In the genomic region with DNA sequence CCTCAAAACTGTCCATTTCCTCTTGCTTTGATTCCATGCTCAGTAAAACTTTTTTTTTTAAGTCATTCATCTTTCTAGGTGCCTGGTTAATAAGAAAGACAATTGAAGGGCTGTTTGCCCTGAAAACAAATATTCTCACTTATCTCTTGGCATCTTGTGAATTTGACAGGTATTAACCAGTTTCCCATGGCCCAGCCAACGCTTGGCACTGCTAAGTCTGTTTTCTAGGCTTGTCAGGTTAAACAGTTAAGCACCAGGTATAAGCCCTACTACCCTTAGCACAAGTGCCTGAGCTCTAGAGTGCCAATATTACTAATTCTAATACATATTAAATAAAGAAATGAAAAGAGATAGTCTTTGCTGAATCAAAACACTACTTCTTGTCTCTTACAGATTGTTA, we compare ENCODE assay signal across 28 cellular contexts.
"Had no signal": no experiment of that assay in that cellular context is flagged by ENCODE, and none has a peak within 500 bp of the region (broad histone marks: within the 10 kb centered on the region; RNA-seq: fewer than 3 reads in every experiment).

No MANE protein-coding gene starts in this region.

- H3K27ac ChIP-seq: left ventricle myocardium inferior, right atrium auricular region, skin epidermis, stomach, testis, thyroid gland, transverse colon, upper lobe of left lung, vagina had no signal

- H3K36me3 ChIP-seq: right atrium auricular region, thyroid gland, transverse colon had no signal

- FAIRE-seq: islet of Langerhans, kidney had no signal

- H3K27ac Mint-ChIP-seq: immature natural killer cell; naive thymus-derived CD4-positive, alpha-beta T cell; progenitor cell of endocrine pancreas had no signal

- H3K4me3 ChIP-seq: left ventricle myocardium inferior, lung, mucosa of descending colon, right atrium auricular region, skin epidermis, stomach, testis, thyroid gland, transverse colon, upper lobe of left lung, vagina had no signal

- H3K4me1 ChIP-seq: left ventricle myocardium inferior, right atrium auricular region, testis, transverse colon had no signal

- H3K9me3 Mint-ChIP-seq: immature natural killer cell; naive thymus-derived CD4-positive, alpha-beta T cell; natural killer cell treated with Interleukin-12 subunit alpha and Interleukin-12 subunit beta and Interleukin-15 and Interleukin-18, amount 100 ng/mL, for 72 hours; stimulated activated naive B cell treated with anti-CD40 and anti-IgM and Interleukin-4, amounts not matched to agents 10 μg/mL and 1 μg/mL and 100 μg/mL, for 72 hours had no signal

- ATAC-seq: left colon; mucosa of descending colon; naive thymus-derived CD4-positive, alpha-beta T cell; natural killer cell treated with Interleukin-12 subunit alpha and Interleukin-12 subunit beta and Interleukin-15 and Interleukin-18, amount 100 ng/mL, for 72 hours; sciatic nerve; stimulated activated naive B cell treated with anti-CD40 and anti-IgM and Interleukin-4, amounts not matched to agents 10 μg/mL and 1 μg/mL and 100 μg/mL, for 72 hours; stimulated activated naive CD8-positive, alpha-beta T cell treated with anti-CD3 and anti-CD28 coated beads, Interleukin-15, Interleukin-2, amounts not matched to agents 100 U/mL and 50 U/mL, for 24 hours had no signal

- H3K9me3 ChIP-seq: left ventricle myocardium inferior, mucosa of descending colon, right atrium auricular region, stomach, testis, thyroid gland, transverse colon, upper lobe of left lung, vagina had no signal

- H3K27me3 Mint-ChIP-seq: naive thymus-derived CD4-positive, alpha-beta T cell; natural killer cell treated with Interleukin-12 subunit alpha and Interleukin-12 subunit beta and Interleukin-15 and Interleukin-18, amount 100 ng/mL, for 72 hours; progenitor cell of endocrine pancreas; stimulated activated naive B cell treated with anti-CD40 and anti-IgM and Interleukin-4, amounts not matched to agents 10 μg/mL and 1 μg/mL and 100 μg/mL, for 72 hours had no signal

- DNase-seq: hypothalamus; immature natural killer cell; kidney; left colon; left ventricle myocardium inferior; midbrain; mucosa of descending colon; naive thymus-derived CD4-positive, alpha-beta T cell; nucleus accumbens; stimulated activated CD4-positive, alpha-beta T cell treated with anti-CD3 and anti-CD28 coated beads, Interleukin-12 subunit alpha, Interleukin-12 subunit beta, amount 100 ng/mL, for 4 hours; stimulated activated CD4-positive, alpha-beta T cell treated with anti-CD3 and anti-CD28 coated beads, Interleukin-15, amount 100 ng/mL, for 24 hours; stimulated activated CD4-positive, alpha-beta T cell treated with anti-CD3 and anti-CD28 coated beads, Interleukin-2, amount 100 ng/mL, for 24 hours; stimulated activated CD4-positive, alpha-beta T cell treated with anti-CD3 and anti-CD28 coated beads, Interleukin-4, amount 100 ng/mL, for 1 hour; stimulated activated naive B cell treated with anti-CD40 and anti-IgM and Interleukin-4, amounts not matched to agents 10 μg/mL and 1 μg/mL and 100 μg/mL, for 72 hours; stimulated activated naive CD8-positive, alpha-beta T cell treated with anti-CD3 and anti-CD28 coated beads, Interleukin-15, Interleukin-2, amounts not matched to agents 100 U/mL and 50 U/mL, for 24 hours; stomach; testis; thyroid gland; transverse colon; upper lobe of left lung had no signal

- H3K4me3 Mint-ChIP-seq: immature natural killer cell; naive thymus-derived CD4-positive, alpha-beta T cell; natural killer cell treated with Interleukin-12 subunit alpha and Interleukin-12 subunit beta and Interleukin-15 and Interleukin-18, amount 100 ng/mL, for 72 hours; stimulated activated naive B cell treated with anti-CD40 and anti-IgM and Interleukin-4, amounts not matched to agents 10 μg/mL and 1 μg/mL and 100 μg/mL, for 72 hours had no signal

- H3K27me3 ChIP-seq: right atrium auricular region, stomach, testis, thyroid gland, transverse colon, upper lobe of left lung, vagina had no signal
